ENCODE assay signal across 20 cellular contexts in genomic region chr20:57193094-57193493, GRCh38.
DNase-seq lines count a peak whose midpoint lies in the region; FAIRE-seq and TF ChIP-seq lines count a peak whose summit lies in the region.
"Had no signal": no experiment of that assay in that cellular context is flagged by ENCODE, and none has a peak within 500 bp of the region (broad histone marks: within the 10 kb centered on the region; RNA-seq: fewer than 3 reads in every experiment).

No MANE protein-coding gene starts in this region.

- no peak for DNase-seq in HTR-8/SVneo (ENCODE audit: insufficient read length, low spot score)
- peak; percentile 18 for DNase-seq in NB4 (ENCODE audit: low read depth)
- DNase-seq in kidney = peak; percentile 24
- DNase-seq in spleen = peak; percentile 39
- DNase-seq in NCI-H187 (lab: John Stamatoyannopoulos, UW) = no peak
- DNase-seq in DMS153 (lab: John Stamatoyannopoulos, UW) = no peak
- no peak for DNase-seq in amygdala (lab: John Stamatoyannopoulos, UW)
- DNase-seq: ACHN; BE2C; C1 segment of cervical spinal cord; CD4-positive, CD25-positive, alpha-beta regulatory T cell; CD8-positive, alpha-beta memory T cell; COR-L47; DMS 273 treated with DMSO at 0.1 percent for 48 hours; HCEC 1CT had no signal

- H3K4me3 ChIP-seq in NB4 (ENCODE audit: low read depth, low read length) (no peak overlapping the region), kidney (ENCODE audit: low read length in 2 of 2) (no peak overlapping the region), spleen (no peak overlapping the region)
- H3K4me3 ChIP-seq: GM23338 had no signal

- H3K9me3 ChIP-seq in kidney (ENCODE audit: control insufficient read depth in 1 of 2, low read length in 2 of 2) (no peaks in the 10 kb centered on the region), spleen (no peaks in the 10 kb centered on the region)
- H3K9me3 ChIP-seq: BE2C had no signal

- TF ChIP-seq CTCF in NB4 (IDR thresholded peaks at IDR 0.05; ENCODE audit: low read depth, low read length) (no peak), kidney (IDR thresholded peaks at IDR 0.05; ENCODE audit: borderline replicate concordance, extremely low read depth, insufficient read depth) (no peak), spleen (IDR thresholded peaks at IDR 0.05 in 8 of 11, conservative IDR thresholded peaks at IDR 0.05 in 3 of 11) (no peak)

- H3K4me1 ChIP-seq in kidney (ENCODE audit: control insufficient read depth in 1 of 2, insufficient read depth in 1 of 2, low read depth in 1 of 2, low read length in 2 of 2) (no peaks in the 10 kb centered on the region), spleen (no peaks in the 10 kb centered on the region)
- H3K4me1 ChIP-seq: BE2C had no signal

- H3K36me3 ChIP-seq in kidney (ENCODE audit: control insufficient read depth in 1 of 2, insufficient read depth in 2 of 2, low read length in 2 of 2) = no peaks in the 10 kb centered on the region
- H3K36me3 ChIP-seq in spleen = no peaks in the 10 kb centered on the region
- H3K36me3 ChIP-seq: BE2C had no signal

- WGBS in spleen, 5 donors = 91 to 95% (median 91%) methylated on average over 12 to 13 of the region's 13 CpGs

- H3K9ac ChIP-seq in kidney (ENCODE audit: low read length in 2 of 2) = no peak overlapping the region

- intact Hi-C loops in kidney (cut with DNase I) = no loop called here
- intact Hi-C loops in spleen (cut with DNase I; ENCODE audit: low total_unique reads) = no loop called here

- FAIRE-seq in HTR-8/SVneo (lab: Jason Lieb, UNC) (peak; percentile 93), kidney (lab: Jason Lieb, UNC) (no peak)
- FAIRE-seq: A204.1, G401.6, H54 had no signal

- TF ChIP-seq POLR2A in NB4 (IDR thresholded peaks at IDR 0.05; ENCODE audit: extremely low read depth, insufficient read length) (no peak), spleen (IDR thresholded peaks at IDR 0.05) (no peak)

- peaks cover 0 to 23% (median 0%) of the 10 kb centered on the region in 7 donors for H3K27me3 ChIP-seq in spleen (replicated peaks in 1 of 7)
- H3K27me3 ChIP-seq: BE2C had no signal

- no peak overlapping the region for H3K27ac ChIP-seq in kidney (ENCODE audit: low read depth in 2 of 2, low read length in 2 of 2)
- H3K27ac ChIP-seq in spleen = no peak overlapping the region
- H3K27ac ChIP-seq: HL-60 had no signal

Comparison
In these comparisons a context has a peak if more than half of its experiments do, and no peak if none do; other contexts are left out.
1. DNase-seq: peak in NB4 (single experiment), kidney (single experiment) and spleen (single experiment); none in HTR-8/SVneo (single experiment), NCI-H187 (0 of 2), DMS153 (single experiment) and amygdala (0 of 56).